10 cellular contexts compared by ENCODE assay signal in the genomic region with DNA sequence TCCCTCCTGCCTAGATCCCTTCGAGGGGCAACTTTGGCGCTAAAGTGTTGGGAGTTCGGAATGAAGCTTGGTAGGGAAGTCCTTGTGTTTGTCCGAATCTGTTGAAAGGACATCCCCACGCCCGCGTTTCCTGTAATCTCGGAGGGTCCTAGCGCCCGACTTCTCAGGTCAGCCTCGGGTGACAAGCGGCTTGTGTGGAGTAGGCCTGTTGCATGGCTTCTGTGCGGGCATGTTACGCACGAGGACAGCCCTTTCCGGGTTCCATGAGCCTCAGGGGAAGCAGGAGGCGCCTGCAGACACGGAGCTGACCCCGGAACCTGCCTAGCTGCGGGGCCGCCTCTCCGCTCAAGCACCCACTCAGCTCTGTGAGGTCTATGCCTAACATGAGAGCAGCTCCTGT. TPM values are rescaled to one million over a fixed set of nuclear protein-coding genes. Genes with fewer than 3 reads are reported as not detected.
DNase-seq lines count a peak whose midpoint lies in the region; ATAC-seq and TF ChIP-seq lines count a peak whose summit lies in the region.
"Had no signal": no experiment of that assay in that cellular context is flagged by ENCODE, and none has a peak within 500 bp of the region (broad histone marks: within the 10 kb centered on the region; RNA-seq: fewer than 3 reads in every experiment).

No MANE protein-coding gene starts in this region.

- peak overlapping the region; percentile 60 for H3K9ac ChIP-seq in DND-41 (ENCODE audit: low read depth, low read length)

- H3K27ac ChIP-seq in DND-41 (ENCODE audit: low read length) (peak overlapping the region; percentile 89), foreskin keratinocyte (peak overlapping the region; percentile 99), skin epidermis (peak overlapping the region in 19 of 21 experiments; percentile 75 to 97 (median 89))

- H3K4me2 ChIP-seq in DND-41 (ENCODE audit: insufficient read depth, low read length) = peak overlapping the region; percentile 77

- CTCF ChIA-PET in activated CD4-positive, alpha-beta memory T cell treated with anti-CD3 and anti-CD28 coated beads, Interleukin-2, amount 10 ng/mL, durations not matched to agents 7 days and 5 days (lab: Charles Lee) = interaction anchor here (0.8 kb wide), 1 partner anchor 105 kb away, joined by 3 read pairs; no protein-coding TSS in a partner anchor

- no peak overlapping the region for H2AFZ ChIP-seq in DND-41 (ENCODE audit: low read depth, low read length)

- H3K4me3 ChIP-seq in DND-41 (ENCODE audit: low read depth in 1 of 2, low read length in 2 of 2) = peak overlapping the region in 1 of 2 experiments; percentile 55; a peak in 1 of 4 replicates
- no peak overlapping the region for H3K4me3 ChIP-seq in skin epidermis

- H4K20me1 ChIP-seq in DND-41 (ENCODE audit: insufficient read depth, low read length) = peaks cover 41% of the 10 kb centered on the region

- peaks cover 56% of the 10 kb centered on the region for H3K4me1 Mint-ChIP-seq in activated CD4-positive, alpha-beta memory T cell treated with anti-CD3 and anti-CD28 coated beads, Interleukin-2, amount 10 ng/mL, durations not matched to agents 7 days and 5 days

- POLR2A ChIA-PET in activated CD4-positive, alpha-beta memory T cell treated with anti-CD3 and anti-CD28 coated beads, Interleukin-2, amount 10 ng/mL, durations not matched to agents 7 days and 5 days (lab: Charles Lee) = interaction anchor here (1.1 to 8.0 kb wide), 7 partner anchors 8 to 105 kb away, joined by 3 to 79 read pairs (median 8); partner anchors contain the start of genes AP5Z1 and FOXK1

- H3K79me2 ChIP-seq in DND-41 (ENCODE audit: insufficient read depth, low read length) = peaks cover 72% of the 10 kb centered on the region

- H3K9me3 ChIP-seq in DND-41 (ENCODE audit: insufficient read depth, low read length, severe bottlenecking) = no peaks in the 10 kb centered on the region

- H3K27me3 Mint-ChIP-seq in activated CD4-positive, alpha-beta memory T cell treated with anti-CD3 and anti-CD28 coated beads, Interleukin-2, amount 10 ng/mL, durations not matched to agents 7 days and 5 days = no peaks in the 10 kb centered on the region

- H3K4me1 ChIP-seq in DND-41 (ENCODE audit: insufficient read depth, low read length) (peaks cover 52% of the 10 kb centered on the region), foreskin keratinocyte (peaks cover 21% of the 10 kb centered on the region)

- DNase-seq in DND-41 (no peak), foreskin keratinocyte (no peak), Ammon's horn (ENCODE audit: low spot score) (no peak), NCI-H510A treated with DMSO at 0.1 percent for 48 hours (lab: John Stamatoyannopoulos, UW) (no peak), T-helper 9 cell (no peak)
- DNase-seq in activated CD4-positive, alpha-beta memory T cell treated with anti-CD3 and anti-CD28 coated beads, Interleukin-2, amount 10 ng/mL, durations not matched to agents 7 days and 5 days = no peak
- DNase-seq: Karpas-422, NCI-H774 had no signal

- no peak for ATAC-seq in DND-41 (ENCODE audit: insufficient read depth, low read depth)
- no peak for ATAC-seq in foreskin keratinocyte
- ATAC-seq in GM18907 (IDR thresholded peaks at IDR 0.05; ENCODE audit: unreplicated experiment) = no peak

- H3K36me3 Mint-ChIP-seq in activated CD4-positive, alpha-beta memory T cell treated with anti-CD3 and anti-CD28 coated beads, Interleukin-2, amount 10 ng/mL, durations not matched to agents 7 days and 5 days (ENCODE audit: low read depth) = peaks cover 38% of the 10 kb centered on the region

- TF ChIP-seq CTCF in DND-41 (IDR thresholded peaks at IDR 0.05; ENCODE audit: borderline replicate concordance, extremely low read depth, low read length, poor library complexity, severe bottlenecking) = no peak
- TF ChIP-seq CTCF in foreskin keratinocyte (conservative IDR thresholded peaks at IDR 0.05) = no peak

- H3K27me3 ChIP-seq in DND-41 (ENCODE audit: insufficient read depth, low read length, poor library complexity) (no peaks in the 10 kb centered on the region), foreskin keratinocyte (no peaks in the 10 kb centered on the region)

- no peak overlapping the region for H3K4me3 Mint-ChIP-seq in activated CD4-positive, alpha-beta memory T cell treated with anti-CD3 and anti-CD28 coated beads, Interleukin-2, amount 10 ng/mL, durations not matched to agents 7 days and 5 days

- peaks cover 54% of the 10 kb centered on the region for H3K36me3 ChIP-seq in DND-41 (ENCODE audit: insufficient read depth, low read length)

- H3K9me3 Mint-ChIP-seq in activated CD4-positive, alpha-beta memory T cell treated with anti-CD3 and anti-CD28 coated beads, Interleukin-2, amount 10 ng/mL, durations not matched to agents 7 days and 5 days = no peaks in the 10 kb centered on the region

- peak overlapping the region; percentile 98 for H3K27ac Mint-ChIP-seq in activated CD4-positive, alpha-beta memory T cell treated with anti-CD3 and anti-CD28 coated beads, Interleukin-2, amount 10 ng/mL, durations not matched to agents 7 days and 5 days

RNA-seq across cellular contexts. Expression of gene AP5Z1, which starts 28.4 kb away (rescaled TPM):
- 10 to 100 TPM; 57.5 to 60.6 TPM for total RNA-seq in activated CD4-positive, alpha-beta memory T cell treated with anti-CD3 and anti-CD28 coated beads, Interleukin-2, amount 10 ng/mL, durations not matched to agents 7 days and 5 days
- 21.3 and 25.8 TPM in 2 replicates for total RNA-seq in foreskin keratinocyte
- 21.8 and 29.1 TPM in 2 replicates for polyA plus RNA-seq in foreskin keratinocyte
